ENCODE assay signal across 1 cellular context in the genomic region with DNA sequence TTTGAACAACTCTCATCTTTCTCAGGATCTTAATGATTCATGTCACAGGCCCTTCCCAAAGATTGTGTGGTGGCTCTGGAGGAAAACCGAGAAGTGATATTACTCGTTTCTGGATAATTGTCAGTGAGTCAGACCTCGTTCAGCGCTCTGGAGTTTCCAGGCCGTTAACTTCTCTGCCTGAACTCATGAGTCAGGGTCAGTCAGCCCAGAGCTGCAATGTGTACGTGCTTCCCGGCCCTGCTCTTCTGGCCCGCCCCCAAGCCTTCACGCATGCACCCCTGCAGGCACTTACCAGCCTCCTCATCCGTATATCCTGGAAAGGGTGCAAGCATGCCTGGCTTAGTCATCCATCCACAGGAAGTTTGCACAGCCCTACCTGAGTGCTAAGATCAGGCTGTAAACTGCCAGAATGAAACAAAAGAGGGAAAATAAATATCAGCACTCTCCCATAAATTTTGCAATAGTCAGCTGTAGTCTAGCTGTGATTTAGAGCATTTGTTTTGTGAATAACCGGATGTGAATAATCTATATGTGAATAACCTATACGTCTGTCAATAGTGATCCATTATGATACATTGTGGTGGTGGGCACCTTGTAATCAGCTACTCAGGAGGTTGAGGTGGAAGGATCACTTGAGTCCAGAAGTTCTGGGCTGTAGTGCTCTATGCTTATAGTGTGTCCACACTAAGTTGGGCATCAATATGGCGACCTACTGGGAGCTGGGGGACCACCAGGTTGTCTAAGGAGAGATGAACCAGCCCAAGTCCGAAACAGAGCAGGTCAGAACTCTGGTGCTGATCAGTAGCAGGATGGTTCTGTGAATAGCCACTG.
TF ChIP-seq lines count a peak whose summit lies in the region.

No MANE protein-coding gene starts in this region.

TF ChIP-seq in HepG2, 621 proteins besides CTCF, POLR2A, EP300 and RAD21 (continued from another document and continues in another):
- TF ChIP-seq, protein P1, sequence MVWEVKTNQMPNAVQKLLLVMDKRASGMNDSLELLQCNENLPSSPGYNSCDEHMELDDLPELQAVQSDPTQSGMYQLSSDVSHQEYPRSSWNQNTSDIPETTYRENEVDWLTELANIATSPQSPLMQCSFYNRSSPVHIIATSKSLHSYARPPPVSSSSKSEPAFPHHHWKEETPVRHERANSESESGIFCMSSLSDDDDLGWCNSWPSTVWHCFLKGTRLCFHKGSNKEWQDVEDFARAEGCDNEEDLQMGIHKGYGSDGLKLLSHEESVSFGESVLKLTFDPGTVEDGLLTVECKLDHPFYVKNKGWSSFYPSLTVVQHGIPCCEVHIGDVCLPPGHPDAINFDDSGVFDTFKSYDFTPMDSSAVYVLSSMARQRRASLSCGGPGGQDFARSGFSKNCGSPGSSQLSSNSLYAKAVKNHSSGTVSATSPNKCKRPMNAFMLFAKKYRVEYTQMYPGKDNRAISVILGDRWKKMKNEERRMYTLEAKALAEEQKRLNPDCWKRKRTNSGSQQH (CRISPR knock-in tag; IDR thresholded peaks at IDR 0.05; ENCODE audit: low read depth), result peak; percentile 86; the same call in 1 of the 2 replicates
- TF ChIP-seq ZNF570 (CRISPR knock-in tag; IDR thresholded peaks at IDR 0.05; ENCODE audit: borderline replicate concordance) (no peak), ZNF12 (CRISPR knock-in tag; IDR thresholded peaks at IDR 0.05) (peak; percentile 100), ZBTB42 (CRISPR knock-in tag; IDR thresholded peaks at IDR 0.05) (peak; percentile 57; the same call in 1 of the 2 replicates), HOXA3 (CRISPR knock-in tag; IDR thresholded peaks at IDR 0.05) (peak; percentile 74; the same call in 1 of the 2 replicates), LCORL (IDR thresholded peaks at IDR 0.05) (no peak), LCORL (CRISPR knock-in tag; IDR thresholded peaks at IDR 0.05) (peak; percentile 84), ZKSCAN5 (CRISPR knock-in tag; IDR thresholded peaks at IDR 0.05) (no peak), KDM3A (CRISPR knock-in tag; IDR thresholded peaks at IDR 0.05; ENCODE audit: low read depth) (0 out of 2 replicates have a peak, but pooled peaks have one; percentile 39), AHR (CRISPR knock-in tag; IDR thresholded peaks at IDR 0.05) (no peak), ZEB1 (IDR thresholded peaks at IDR 0.05; ENCODE audit: insufficient replicate concordance, low read depth) (peak; percentile 53), HNF4A (CRISPR knock-in tag; IDR thresholded peaks at IDR 0.05) (peak; percentile 51; the same call in 1 of the 2 replicates), ATF7-NPFF (CRISPR knock-in tag; IDR thresholded peaks at IDR 0.05; ENCODE audit: low read depth) (no peak), CEBPG (CRISPR knock-in tag; IDR thresholded peaks at IDR 0.05) (peak; percentile 82), ZNF572 (CRISPR knock-in tag; IDR thresholded peaks at IDR 0.05) (no peak), MYNN (CRISPR knock-in tag; IDR thresholded peaks at IDR 0.05; ENCODE audit: low read depth) (no peak)
- TF ChIP-seq, protein P2, sequence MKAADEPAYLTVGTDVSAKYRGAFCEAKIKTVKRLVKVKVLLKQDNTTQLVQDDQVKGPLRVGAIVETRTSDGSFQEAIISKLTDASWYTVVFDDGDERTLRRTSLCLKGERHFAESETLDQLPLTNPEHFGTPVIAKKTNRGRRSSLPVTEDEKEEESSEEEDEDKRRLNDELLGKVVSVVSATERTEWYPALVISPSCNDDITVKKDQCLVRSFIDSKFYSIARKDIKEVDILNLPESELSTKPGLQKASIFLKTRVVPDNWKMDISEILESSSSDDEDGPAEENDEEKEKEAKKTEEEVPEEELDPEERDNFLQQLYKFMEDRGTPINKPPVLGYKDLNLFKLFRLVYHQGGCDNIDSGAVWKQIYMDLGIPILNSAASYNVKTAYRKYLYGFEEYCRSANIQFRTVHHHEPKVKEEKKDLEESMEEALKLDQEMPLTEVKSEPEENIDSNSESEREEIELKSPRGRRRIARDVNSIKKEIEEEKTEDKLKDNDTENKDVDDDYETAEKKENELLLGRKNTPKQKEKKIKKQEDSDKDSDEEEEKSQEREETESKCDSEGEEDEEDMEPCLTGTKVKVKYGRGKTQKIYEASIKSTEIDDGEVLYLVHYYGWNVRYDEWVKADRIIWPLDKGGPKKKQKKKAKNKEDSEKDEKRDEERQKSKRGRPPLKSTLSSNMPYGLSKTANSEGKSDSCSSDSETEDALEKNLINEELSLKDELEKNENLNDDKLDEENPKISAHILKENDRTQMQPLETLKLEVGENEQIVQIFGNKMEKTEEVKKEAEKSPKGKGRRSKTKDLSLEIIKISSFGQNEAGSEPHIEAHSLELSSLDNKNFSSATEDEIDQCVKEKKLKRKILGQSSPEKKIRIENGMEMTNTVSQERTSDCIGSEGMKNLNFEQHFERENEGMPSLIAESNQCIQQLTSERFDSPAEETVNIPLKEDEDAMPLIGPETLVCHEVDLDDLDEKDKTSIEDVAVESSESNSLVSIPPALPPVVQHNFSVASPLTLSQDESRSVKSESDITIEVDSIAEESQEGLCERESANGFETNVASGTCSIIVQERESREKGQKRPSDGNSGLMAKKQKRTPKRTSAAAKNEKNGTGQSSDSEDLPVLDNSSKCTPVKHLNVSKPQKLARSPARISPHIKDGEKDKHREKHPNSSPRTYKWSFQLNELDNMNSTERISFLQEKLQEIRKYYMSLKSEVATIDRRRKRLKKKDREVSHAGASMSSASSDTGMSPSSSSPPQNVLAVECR (CRISPR knock-in tag; IDR thresholded peaks at IDR 0.05; ENCODE audit: borderline replicate concordance), result peak; percentile 42; the same call in 1 of the 2 replicates
- TF ChIP-seq, protein P3, sequence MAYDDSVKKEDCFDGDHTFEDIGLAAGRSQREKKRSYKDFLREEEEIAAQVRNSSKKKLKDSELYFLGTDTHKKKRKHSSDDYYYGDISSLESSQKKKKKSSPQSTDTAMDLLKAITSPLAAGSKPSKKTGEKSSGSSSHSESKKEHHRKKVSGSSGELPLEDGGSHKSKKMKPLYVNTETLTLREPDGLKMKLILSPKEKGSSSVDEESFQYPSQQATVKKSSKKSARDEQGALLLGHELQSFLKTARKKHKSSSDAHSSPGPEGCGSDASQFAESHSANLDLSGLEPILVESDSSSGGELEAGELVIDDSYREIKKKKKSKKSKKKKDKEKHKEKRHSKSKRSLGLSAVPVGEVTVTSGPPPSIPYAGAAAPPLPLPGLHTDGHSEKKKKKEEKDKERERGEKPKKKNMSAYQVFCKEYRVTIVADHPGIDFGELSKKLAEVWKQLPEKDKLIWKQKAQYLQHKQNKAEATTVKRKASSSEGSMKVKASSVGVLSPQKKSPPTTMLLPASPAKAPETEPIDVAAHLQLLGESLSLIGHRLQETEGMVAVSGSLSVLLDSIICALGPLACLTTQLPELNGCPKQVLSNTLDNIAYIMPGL (CRISPR knock-in tag; IDR thresholded peaks at IDR 0.05; ENCODE audit: borderline replicate concordance in 1 of 2, low read depth in 1 of 2), result peak in 1 of 2 experiments; percentile 49; a peak in 3 of 4 replicates
- TF ChIP-seq, protein P4, sequence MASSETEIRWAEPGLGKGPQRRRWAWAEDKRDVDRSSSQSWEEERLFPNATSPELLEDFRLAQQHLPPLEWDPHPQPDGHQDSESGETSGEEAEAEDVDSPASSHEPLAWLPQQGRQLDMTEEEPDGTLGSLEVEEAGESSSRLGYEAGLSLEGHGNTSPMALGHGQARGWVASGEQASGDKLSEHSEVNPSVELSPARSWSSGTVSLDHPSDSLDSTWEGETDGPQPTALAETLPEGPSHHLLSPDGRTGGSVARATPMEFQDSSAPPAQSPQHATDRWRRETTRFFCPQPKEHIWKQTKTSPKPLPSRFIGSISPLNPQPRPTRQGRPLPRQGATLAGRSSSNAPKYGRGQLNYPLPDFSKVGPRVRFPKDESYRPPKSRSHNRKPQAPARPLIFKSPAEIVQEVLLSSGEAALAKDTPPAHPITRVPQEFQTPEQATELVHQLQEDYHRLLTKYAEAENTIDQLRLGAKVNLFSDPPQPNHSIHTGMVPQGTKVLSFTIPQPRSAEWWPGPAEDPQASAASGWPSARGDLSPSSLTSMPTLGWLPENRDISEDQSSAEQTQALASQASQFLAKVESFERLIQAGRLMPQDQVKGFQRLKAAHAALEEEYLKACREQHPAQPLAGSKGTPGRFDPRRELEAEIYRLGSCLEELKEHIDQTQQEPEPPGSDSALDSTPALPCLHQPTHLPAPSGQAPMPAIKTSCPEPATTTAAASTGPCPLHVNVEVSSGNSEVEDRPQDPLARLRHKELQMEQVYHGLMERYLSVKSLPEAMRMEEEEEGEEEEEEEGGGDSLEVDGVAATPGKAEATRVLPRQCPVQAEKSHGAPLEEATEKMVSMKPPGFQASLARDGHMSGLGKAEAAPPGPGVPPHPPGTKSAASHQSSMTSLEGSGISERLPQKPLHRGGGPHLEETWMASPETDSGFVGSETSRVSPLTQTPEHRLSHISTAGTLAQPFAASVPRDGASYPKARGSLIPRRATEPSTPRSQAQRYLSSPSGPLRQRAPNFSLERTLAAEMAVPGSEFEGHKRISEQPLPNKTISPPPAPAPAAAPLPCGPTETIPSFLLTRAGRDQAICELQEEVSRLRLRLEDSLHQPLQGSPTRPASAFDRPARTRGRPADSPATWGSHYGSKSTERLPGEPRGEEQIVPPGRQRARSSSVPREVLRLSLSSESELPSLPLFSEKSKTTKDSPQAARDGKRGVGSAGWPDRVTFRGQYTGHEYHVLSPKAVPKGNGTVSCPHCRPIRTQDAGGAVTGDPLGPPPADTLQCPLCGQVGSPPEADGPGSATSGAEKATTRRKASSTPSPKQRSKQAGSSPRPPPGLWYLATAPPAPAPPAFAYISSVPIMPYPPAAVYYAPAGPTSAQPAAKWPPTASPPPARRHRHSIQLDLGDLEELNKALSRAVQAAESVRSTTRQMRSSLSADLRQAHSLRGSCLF (CRISPR knock-in tag; IDR thresholded peaks at IDR 0.05; ENCODE audit: borderline replicate concordance), result no peak
- TF ChIP-seq, protein P5, sequence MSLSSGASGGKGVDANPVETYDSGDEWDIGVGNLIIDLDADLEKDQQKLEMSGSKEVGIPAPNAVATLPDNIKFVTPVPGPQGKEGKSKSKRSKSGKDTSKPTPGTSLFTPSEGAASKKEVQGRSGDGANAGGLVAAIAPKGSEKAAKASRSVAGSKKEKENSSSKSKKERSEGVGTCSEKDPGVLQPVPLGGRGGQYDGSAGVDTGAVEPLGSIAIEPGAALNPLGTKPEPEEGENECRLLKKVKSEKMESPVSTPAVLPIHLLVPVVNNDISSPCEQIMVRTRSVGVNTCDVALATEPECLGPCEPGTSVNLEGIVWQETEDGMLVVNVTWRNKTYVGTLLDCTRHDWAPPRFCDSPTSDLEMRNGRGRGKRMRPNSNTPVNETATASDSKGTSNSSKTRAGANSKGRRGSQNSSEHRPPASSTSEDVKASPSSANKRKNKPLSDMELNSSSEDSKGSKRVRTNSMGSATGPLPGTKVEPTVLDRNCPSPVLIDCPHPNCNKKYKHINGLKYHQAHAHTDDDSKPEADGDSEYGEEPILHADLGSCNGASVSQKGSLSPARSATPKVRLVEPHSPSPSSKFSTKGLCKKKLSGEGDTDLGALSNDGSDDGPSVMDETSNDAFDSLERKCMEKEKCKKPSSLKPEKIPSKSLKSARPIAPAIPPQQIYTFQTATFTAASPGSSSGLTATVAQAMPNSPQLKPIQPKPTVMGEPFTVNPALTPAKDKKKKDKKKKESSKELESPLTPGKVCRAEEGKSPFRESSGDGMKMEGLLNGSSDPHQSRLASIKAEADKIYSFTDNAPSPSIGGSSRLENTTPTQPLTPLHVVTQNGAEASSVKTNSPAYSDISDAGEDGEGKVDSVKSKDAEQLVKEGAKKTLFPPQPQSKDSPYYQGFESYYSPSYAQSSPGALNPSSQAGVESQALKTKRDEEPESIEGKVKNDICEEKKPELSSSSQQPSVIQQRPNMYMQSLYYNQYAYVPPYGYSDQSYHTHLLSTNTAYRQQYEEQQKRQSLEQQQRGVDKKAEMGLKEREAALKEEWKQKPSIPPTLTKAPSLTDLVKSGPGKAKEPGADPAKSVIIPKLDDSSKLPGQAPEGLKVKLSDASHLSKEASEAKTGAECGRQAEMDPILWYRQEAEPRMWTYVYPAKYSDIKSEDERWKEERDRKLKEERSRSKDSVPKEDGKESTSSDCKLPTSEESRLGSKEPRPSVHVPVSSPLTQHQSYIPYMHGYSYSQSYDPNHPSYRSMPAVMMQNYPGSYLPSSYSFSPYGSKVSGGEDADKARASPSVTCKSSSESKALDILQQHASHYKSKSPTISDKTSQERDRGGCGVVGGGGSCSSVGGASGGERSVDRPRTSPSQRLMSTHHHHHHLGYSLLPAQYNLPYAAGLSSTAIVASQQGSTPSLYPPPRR (CRISPR knock-in tag; IDR thresholded peaks at IDR 0.05; ENCODE audit: borderline replicate concordance), result peak; percentile 76; the same call in 1 of the 2 replicates
- TF ChIP-seq, protein P6, sequence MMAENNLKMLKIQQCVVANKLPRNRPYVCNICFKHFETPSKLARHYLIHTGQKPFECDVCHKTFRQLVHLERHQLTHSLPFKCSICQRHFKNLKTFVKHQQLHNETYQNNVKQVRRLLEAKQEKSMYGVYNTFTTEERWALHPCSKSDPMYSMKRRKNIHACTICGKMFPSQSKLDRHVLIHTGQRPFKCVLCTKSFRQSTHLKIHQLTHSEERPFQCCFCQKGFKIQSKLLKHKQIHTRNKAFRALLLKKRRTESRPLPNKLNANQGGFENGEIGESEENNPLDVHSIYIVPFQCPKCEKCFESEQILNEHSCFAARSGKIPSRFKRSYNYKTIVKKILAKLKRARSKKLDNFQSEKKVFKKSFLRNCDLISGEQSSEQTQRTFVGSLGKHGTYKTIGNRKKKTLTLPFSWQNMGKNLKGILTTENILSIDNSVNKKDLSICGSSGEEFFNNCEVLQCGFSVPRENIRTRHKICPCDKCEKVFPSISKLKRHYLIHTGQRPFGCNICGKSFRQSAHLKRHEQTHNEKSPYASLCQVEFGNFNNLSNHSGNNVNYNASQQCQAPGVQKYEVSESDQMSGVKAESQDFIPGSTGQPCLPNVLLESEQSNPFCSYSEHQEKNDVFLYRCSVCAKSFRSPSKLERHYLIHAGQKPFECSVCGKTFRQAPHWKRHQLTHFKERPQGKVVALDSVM (CRISPR knock-in tag; IDR thresholded peaks at IDR 0.05), result no peak
- TF ChIP-seq, protein P7, sequence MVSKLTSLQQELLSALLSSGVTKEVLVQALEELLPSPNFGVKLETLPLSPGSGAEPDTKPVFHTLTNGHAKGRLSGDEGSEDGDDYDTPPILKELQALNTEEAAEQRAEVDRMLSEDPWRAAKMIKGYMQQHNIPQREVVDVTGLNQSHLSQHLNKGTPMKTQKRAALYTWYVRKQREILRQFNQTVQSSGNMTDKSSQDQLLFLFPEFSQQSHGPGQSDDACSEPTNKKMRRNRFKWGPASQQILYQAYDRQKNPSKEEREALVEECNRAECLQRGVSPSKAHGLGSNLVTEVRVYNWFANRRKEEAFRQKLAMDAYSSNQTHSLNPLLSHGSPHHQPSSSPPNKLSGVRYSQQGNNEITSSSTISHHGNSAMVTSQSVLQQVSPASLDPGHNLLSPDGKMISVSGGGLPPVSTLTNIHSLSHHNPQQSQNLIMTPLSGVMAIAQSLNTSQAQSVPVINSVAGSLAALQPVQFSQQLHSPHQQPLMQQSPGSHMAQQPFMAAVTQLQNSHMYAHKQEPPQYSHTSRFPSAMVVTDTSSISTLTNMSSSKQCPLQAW (CRISPR knock-in tag; IDR thresholded peaks at IDR 0.05), result peak; percentile 96; the same call in 1 of the 2 replicates
- TF ChIP-seq, protein P8, sequence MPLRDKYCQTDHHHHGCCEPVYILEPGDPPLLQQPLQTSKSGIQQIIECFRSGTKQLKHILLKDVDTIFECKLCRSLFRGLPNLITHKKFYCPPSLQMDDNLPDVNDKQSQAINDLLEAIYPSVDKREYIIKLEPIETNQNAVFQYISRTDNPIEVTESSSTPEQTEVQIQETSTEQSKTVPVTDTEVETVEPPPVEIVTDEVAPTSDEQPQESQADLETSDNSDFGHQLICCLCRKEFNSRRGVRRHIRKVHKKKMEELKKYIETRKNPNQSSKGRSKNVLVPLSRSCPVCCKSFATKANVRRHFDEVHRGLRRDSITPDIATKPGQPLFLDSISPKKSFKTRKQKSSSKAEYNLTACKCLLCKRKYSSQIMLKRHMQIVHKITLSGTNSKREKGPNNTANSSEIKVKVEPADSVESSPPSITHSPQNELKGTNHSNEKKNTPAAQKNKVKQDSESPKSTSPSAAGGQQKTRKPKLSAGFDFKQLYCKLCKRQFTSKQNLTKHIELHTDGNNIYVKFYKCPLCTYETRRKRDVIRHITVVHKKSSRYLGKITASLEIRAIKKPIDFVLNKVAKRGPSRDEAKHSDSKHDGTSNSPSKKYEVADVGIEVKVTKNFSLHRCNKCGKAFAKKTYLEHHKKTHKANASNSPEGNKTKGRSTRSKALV (CRISPR knock-in tag; IDR thresholded peaks at IDR 0.05), result no peak; the same call in 1 of the 2 replicates
